In genomic region chr21:39430457-39430856, GRCh38 we compare ENCODE assay signal across 27 cellular contexts. TPM values are rescaled to one million over a fixed set of nuclear protein-coding genes. Genes with fewer than 3 reads are reported as not detected.
DNase-seq lines count a peak whose midpoint lies in the region; ATAC-seq, FAIRE-seq and TF ChIP-seq lines count a peak whose summit lies in the region.
"Had no signal": no experiment of that assay in that cellular context is flagged by ENCODE, and none has a peak within 500 bp of the region (broad histone marks: within the 10 kb centered on the region; RNA-seq: fewer than 3 reads in every experiment).

No MANE protein-coding gene starts in this region.

- H2BK15ac ChIP-seq in H1 (ENCODE audit: low read length) (no peak overlapping the region), neuronal stem cell (ENCODE audit: low read length) (no peak overlapping the region)

- no peaks in the 10 kb centered on the region for H3K9me3 ChIP-seq in GM23248 (ENCODE audit: low read depth)
- no peaks in the 10 kb centered on the region for H3K9me3 ChIP-seq in H1 (ENCODE audit: insufficient read depth in 2 of 2, low read depth in 1 of 2, low read length in 1 of 2)
- peaks cover 0 to 2% of the 10 kb centered on the region in 2 donors for H3K9me3 ChIP-seq in neuronal stem cell (replicated peaks in 1 of 2; ENCODE audit: control insufficient read depth in 2 of 2, insufficient read depth in 1 of 2, low read depth in 1 of 2, low read length in 2 of 2)
- H3K9me3 ChIP-seq in right cardiac atrium (ENCODE audit: control insufficient read depth, low read length) = no peaks in the 10 kb centered on the region
- H3K9me3 ChIP-seq: pancreas, upper lobe of left lung had no signal

- H4K8ac ChIP-seq in H1 (ENCODE audit: extremely low read depth, insufficient read depth, low read length) (no peak overlapping the region), neuronal stem cell (ENCODE audit: low read depth, low read length) (no peak overlapping the region)

- H4K20me1 ChIP-seq in GM23248 (ENCODE audit: insufficient read depth) (no peaks in the 10 kb centered on the region), H1 (replicated peaks in 1 of 2; ENCODE audit: control insufficient read depth in 1 of 2, insufficient read depth in 2 of 2, low read length in 2 of 2) (no peaks in the 10 kb centered on the region)

- H2BK120ac ChIP-seq in H1 (replicated peaks; ENCODE audit: low read depth, low read length) = no peak overlapping the region
- H2BK120ac ChIP-seq in neuronal stem cell (ENCODE audit: low read depth, low read length) = no peak overlapping the region

- DNase-seq in GM23248 = no peak
- DNase-seq in NCI-H69 (lab: John Stamatoyannopoulos, UW) = peak; percentile 31
- no peak for DNase-seq in H1 (ENCODE audit: low read depth in 1 of 2, low spot score in 2 of 2)
- DNase-seq in neuronal stem cell (ENCODE audit: low spot score) = no peak
- no peak for DNase-seq in DMS53 (lab: John Stamatoyannopoulos, UW)
- DNase-seq in DMS114 treated with DMSO at 0.1 percent for 48 hours (lab: John Stamatoyannopoulos, UW; ENCODE audit: unreplicated experiment) = no peak
- no peak for DNase-seq in UCSD-AML1 (lab: John Stamatoyannopoulos, UW; ENCODE audit: unreplicated experiment)
- no peak for DNase-seq in right cardiac atrium
- DNase-seq: activated CD4-positive, alpha-beta T cell treated with anti-CD3 and anti-CD28 coated beads for 48 hours; activated naive CD8-positive, alpha-beta T cell treated with anti-CD3 and anti-CD28 coated beads for 36 hours; effector CD8-positive, alpha-beta T cell; foreskin melanocyte; GDM1; hypothalamus; Karpas-422; kidney; naive B cell; NCI-H1694 treated with DMSO at 0.1 percent for 48 hours; NCI-H2171 treated with DMSO at 0.1 percent for 48 hours; NCI-H774; pancreas; PC-9; SIG-M5; upper lobe of left lung had no signal

- H2BK12ac ChIP-seq in H1 (ENCODE audit: low read depth, low read length) = no peak overlapping the region
- H2BK12ac ChIP-seq in neuronal stem cell (ENCODE audit: low read length) = no peak overlapping the region

- no peaks in the 10 kb centered on the region for H3K9me2 ChIP-seq in GM23248 (ENCODE audit: insufficient read depth)

- no peak overlapping the region for H2AK5ac ChIP-seq in H1 (ENCODE audit: low read depth, low read length)
- no peak overlapping the region for H2AK5ac ChIP-seq in neuronal stem cell (ENCODE audit: low read depth, low read length)

- H3K18ac ChIP-seq in H1 (ENCODE audit: extremely low read depth, low read length) (no peak overlapping the region), neuronal stem cell (ENCODE audit: low read length) (no peak overlapping the region)

- no peak overlapping the region for H3K56ac ChIP-seq in H1 (replicated peaks; ENCODE audit: insufficient read length, low read depth, low read length)

- H2BK20ac ChIP-seq in H1 (ENCODE audit: low read length) = peak overlapping the region; percentile 62; the same call in 1 of the 2 replicates

- H3K79me1 ChIP-seq in H1 (ENCODE audit: low read depth, low read length) (no peaks in the 10 kb centered on the region), neuronal stem cell (ENCODE audit: low read depth, low read length) (no peaks in the 10 kb centered on the region)

- H2BK5ac ChIP-seq in H1 (ENCODE audit: low read depth, low read length) = peak overlapping the region; percentile 26; the same call in 1 of the 2 replicates
- no peak overlapping the region for H2BK5ac ChIP-seq in neuronal stem cell (ENCODE audit: low read length)

- H3K79me2 ChIP-seq in GM23248 (ENCODE audit: insufficient read depth) (no peaks in the 10 kb centered on the region), H1 (ENCODE audit: control insufficient read depth in 1 of 2, insufficient read depth in 2 of 2, low read length in 2 of 2) (no peaks in the 10 kb centered on the region)

- H3K14ac ChIP-seq in H1 (ENCODE audit: insufficient read length) (no peak overlapping the region), neuronal stem cell (ENCODE audit: low read length) (no peak overlapping the region)

- no peaks in the 10 kb centered on the region for H3K36me3 ChIP-seq in GM23248 (ENCODE audit: low read depth)
- H3K36me3 ChIP-seq in H1 (ENCODE audit: control insufficient read depth in 2 of 4, insufficient read depth in 4 of 4, low read length in 3 of 4) = no peaks in the 10 kb centered on the region
- H3K36me3 ChIP-seq in neuronal stem cell (replicated peaks in 1 of 2; ENCODE audit: control insufficient read depth in 2 of 2, insufficient read depth in 2 of 2, low read length in 2 of 2) = no peaks in the 10 kb centered on the region
- H3K36me3 ChIP-seq: pancreas, upper lobe of left lung had no signal

- H3K4me3 ChIP-seq in GM23248 (no peak overlapping the region), H1 (ENCODE audit: extremely low read depth in 1 of 4, insufficient read depth in 2 of 4, low read depth in 3 of 4, low read length in 4 of 4) (no peak overlapping the region; a peak in 1 of 8 replicates), neuronal stem cell (ENCODE audit: low read length in 2 of 2) (no peak overlapping the region), right cardiac atrium (ENCODE audit: low read length) (no peak overlapping the region)
- H3K4me3 ChIP-seq: pancreas, PC-9, upper lobe of left lung had no signal

- in situ Hi-C loops in GM23248 (cut with MboI) = no loop called here

- no peak for TF ChIP-seq RAD21 in H1 (IDR thresholded peaks at IDR 0.05 in 1 of 2, conservative IDR thresholded peaks at IDR 0.05 in 1 of 2; ENCODE audit: low read depth in 2 of 2, low read length in 2 of 2)

- no peak for ATAC-seq in right cardiac atrium
- ATAC-seq: pancreas, sciatic nerve had no signal

- H3K4ac ChIP-seq in H1 (replicated peaks; ENCODE audit: insufficient read length, low read depth, low read length) (no peak overlapping the region), neuronal stem cell (ENCODE audit: low read length) (no peak overlapping the region)

- 0 out of 2 replicates have a peak overlapping the region, but pooled peaks have one; percentile 11 for H2AFZ ChIP-seq in GM23248
- no peak overlapping the region for H2AFZ ChIP-seq in H1 (ENCODE audit: low read length)
- peak overlapping the region; percentile 46 for H2AFZ ChIP-seq in neuronal stem cell (ENCODE audit: low read length)
- H2AFZ ChIP-seq: PC-9 had no signal

- WGBS in GM23248 (ENCODE audit: low coverage in 1 of 2, low lambda C conversion rate in 2 of 2, missing lambda C conversion rate in 2 of 2), 2 experiments = 66 to 69% methylated on average over 4 of the region's 4 CpGs
- WGBS in H1 (ENCODE audit: extremely low coverage in 1 of 2, insufficient coverage in 1 of 2, insufficient read length in 1 of 2, insufficient replicate concordance in 2 of 2, low coverage in 1 of 2, low lambda C conversion rate in 2 of 2, missing lambda C conversion rate in 1 of 2), 2 experiments = 51% methylated on average over 4 of the region's 4 CpGs; no CpG with 5 or more reads in 1 of the 2 experiments
- WGBS in neuronal stem cell (ENCODE audit: extremely low coverage in 2 of 2, insufficient read length in 2 of 2, insufficient replicate concordance in 1 of 2), 2 donors = no CpG with 5 or more reads among the region's 4 CpGs
- WGBS in right cardiac atrium = 47% methylated on average over 4 of the region's 4 CpGs

- TF ChIP-seq POLR2A in H1 (IDR thresholded peaks at IDR 0.05; ENCODE audit: control extremely low read depth in 1 of 2, low read depth in 2 of 2, low read length in 2 of 2) = no peak

- H4K91ac ChIP-seq in H1 (replicated peaks; ENCODE audit: insufficient read length, low read length) = no peak overlapping the region
- H4K91ac ChIP-seq in neuronal stem cell (ENCODE audit: low read depth, low read length, poor library complexity) = no peak overlapping the region

- H3K23ac ChIP-seq in H1 (ENCODE audit: insufficient read length) = no peak overlapping the region
- H3K23ac ChIP-seq in neuronal stem cell (ENCODE audit: low read depth, low read length, poor library complexity) = no peak overlapping the region

- H4K5ac ChIP-seq in H1 (ENCODE audit: insufficient read length, low read depth, low read length) = no peak overlapping the region

- H3K9ac ChIP-seq in GM23248 = no peak overlapping the region
- no peak overlapping the region for H3K9ac ChIP-seq in H1 (replicated peaks in 1 of 4; ENCODE audit: extremely low read depth in 1 of 4, low read depth in 3 of 4, low read length in 3 of 4)
- no peak overlapping the region for H3K9ac ChIP-seq in neuronal stem cell (ENCODE audit: low read depth, low read length, poor library complexity)

- intact Hi-C loops in right cardiac atrium (cut with DNase I) = no loop called here

- H3F3A ChIP-seq in GM23248 (ENCODE audit: insufficient read depth) = peaks cover 7% of the 10 kb centered on the region; the same call in 1 of the 2 replicates

- H3K23me2 ChIP-seq in H1 (ENCODE audit: low read depth, low read length) = no peaks in the 10 kb centered on the region; the same call in 1 of the 2 replicates

- CTCF ChIA-PET in H1 (lab: Charles Lee; ENCODE audit: partially characterized antibody) = interaction anchor here (0.7 to 5.5 kb wide), 5 partner anchors 9 to 558 kb away, joined by 3 to 54 read pairs (median 5); no protein-coding TSS in a partner anchor

- POLR2A ChIA-PET in H1 (lab: Charles Lee; ENCODE audit: partially characterized antibody) = interaction anchor here (0.8 to 1.7 kb wide), 5 partner anchors 9 to 247 kb away, joined by 3 to 6 read pairs (median 4); partner anchors contain the start of gene PSMG1

- H3K4me2 ChIP-seq in GM23248 (ENCODE audit: unreplicated experiment) (no peak overlapping the region), H1 (ENCODE audit: insufficient read depth in 1 of 2, low read depth in 2 of 2, low read length in 2 of 2) (peak overlapping the region in 1 of 2 experiments; percentile 9; a peak in 1 of 4 replicates), neuronal stem cell (ENCODE audit: insufficient read depth, low read length, poor library complexity, severe bottlenecking) (no peak overlapping the region)
- H3K4me2 ChIP-seq: PC-9 had no signal

- H3K27ac ChIP-seq in GM23248 (no peak overlapping the region), H1 (ENCODE audit: low read depth, low read length) (no peak overlapping the region), neuronal stem cell (replicated peaks; ENCODE audit: low read length) (no peak overlapping the region), right cardiac atrium (ENCODE audit: low read length) (no peak overlapping the region)
- H3K27ac ChIP-seq: C4-2B, pancreas, PC-9, upper lobe of left lung had no signal

- H3K4me1 ChIP-seq in GM23248 (ENCODE audit: insufficient read depth) (no peaks in the 10 kb centered on the region), H1 (replicated peaks in 1 of 4; ENCODE audit: control insufficient read depth in 3 of 4, insufficient read depth in 4 of 4, low read length in 3 of 4) (peaks cover 0 to 10% (median 5%) of the 10 kb centered on the region in 4 experiments; a peak in 4 of 7 replicates), neuronal stem cell (ENCODE audit: control insufficient read depth in 2 of 2, insufficient read depth in 1 of 2, low read depth in 1 of 2, low read length in 2 of 2) (peaks cover 6 to 10% of the 10 kb centered on the region in 2 donors), right cardiac atrium (ENCODE audit: control insufficient read depth, insufficient read depth, low read length) (no peaks in the 10 kb centered on the region)
- H3K4me1 ChIP-seq: pancreas, upper lobe of left lung had no signal

- TF ChIP-seq CTCF in H1 (IDR thresholded peaks at IDR 0.05; ENCODE audit: control extremely low read depth in 1 of 3, insufficient read depth in 1 of 3, low read depth in 1 of 3, low read length in 3 of 3) = no peak

- no peaks in the 10 kb centered on the region for H3K27me3 ChIP-seq in GM23248 (replicated peaks; ENCODE audit: insufficient read depth)
- H3K27me3 ChIP-seq in H1 (replicated peaks in 1 of 4; ENCODE audit: control insufficient read depth in 3 of 4, extremely low read depth in 1 of 4, insufficient read depth in 3 of 4, low read length in 3 of 4) = no peaks in the 10 kb centered on the region; a peak in 1 of 7 replicates
- no peaks in the 10 kb centered on the region for H3K27me3 ChIP-seq in neuronal stem cell (ENCODE audit: control insufficient read depth in 3 of 3, insufficient read depth in 3 of 3, low read depth in 1 of 3, low read length in 3 of 3)
- no peaks in the 10 kb centered on the region for H3K27me3 ChIP-seq in right cardiac atrium (ENCODE audit: control insufficient read depth, insufficient read depth)
- H3K27me3 ChIP-seq: pancreas, upper lobe of left lung had no signal

- peak; percentile 50 for FAIRE-seq in H1 (lab: Jason Lieb, UNC)
- FAIRE-seq: astrocyte, kidney, pancreas had no signal

- no peak for TF ChIP-seq EP300 in H1 (IDR thresholded peaks at IDR 0.05; ENCODE audit: borderline replicate concordance in 1 of 2, low read depth in 2 of 2, low read length in 2 of 2)

RNA-seq across cellular contexts. Expression of gene LCA5L, which starts 15.1 kb away (rescaled TPM):
- 1.1 TPM in 2 replicates for total RNA-seq in GM23248 (2014; rRNA removed; shearing (Covaris generic))
- 2.4 and 3.0 TPM in 2 replicates for polyA plus RNA-seq in GM23248 (2016; fragmentation: Nextera tagmentation; extraction: Ambion mirVana)
- 0.57 and 0.84 TPM in 2 replicates for total RNA-seq in H1 (2021; fragmentation: NEBNext Ultra II Directional; extraction: Animal tissue kit (Norgen Biotek cat#: 25700))
- polyA plus RNA-seq in H1 (2011; rRNA removed) = 0.11 and 0.20 TPM in 2 replicates
- polyA plus RNA-seq in H1 (2011; cell fraction: cytosol; rRNA removed) = 0.26 TPM
- polyA plus RNA-seq in H1 (2011; cell fraction: nucleus; rRNA removed) = 0.37 TPM
- 0.17 to 0.66 TPM (median 0.45 TPM) in 4 replicates for polyA plus RNA-seq in H1 (2012, experiment 1 of 2)
- not detected for polyA plus RNA-seq in H1 (2012, experiment 2 of 2)
- 0.65 TPM for polyA plus RNA-seq in H1 (2013, experiment 1 of 2)
- 0.61 TPM for polyA plus RNA-seq in H1 (2013, experiment 2 of 2)
- polyA minus RNA-seq in H1 (2011; rRNA and poly(A)+ RNA removed) = 0.24 and 0.38 TPM in 2 replicates
- polyA minus RNA-seq in H1 (2011; cell fraction: cytosol; rRNA and poly(A)+ RNA removed) = not detected
- not detected for polyA minus RNA-seq in H1 (2011; cell fraction: nucleus; rRNA and poly(A)+ RNA removed)
- 1.1 TPM for polyA plus RNA-seq in neuronal stem cell (2013, experiment 1 of 2)
- 1.1 TPM for polyA plus RNA-seq in neuronal stem cell (2013, experiment 2 of 2)
- 1 to 10 TPM in 3 of 4 donors, under 1 TPM in 1; 0.59 to 1.3 (median 1.2) TPM for total RNA-seq in right cardiac atrium
- polyA plus RNA-seq in right cardiac atrium = 0.50 TPM

RNA-seq across cellular contexts. Expression of gene SH3BGR, which starts 21.3 kb away (rescaled TPM):
- total RNA-seq in GM23248 (2014; rRNA removed; shearing (Covaris generic)) = 0.76 and 4.4 TPM in 2 replicates
- polyA plus RNA-seq in GM23248 (2016; fragmentation: Nextera tagmentation; extraction: Ambion mirVana) = 5.0 and 5.7 TPM in 2 replicates
- 5.5 and 5.9 TPM in 2 replicates for total RNA-seq in H1 (2021; fragmentation: NEBNext Ultra II Directional; extraction: Animal tissue kit (Norgen Biotek cat#: 25700))
- 2.1 and 8.2 TPM in 2 replicates for polyA plus RNA-seq in H1 (2011; rRNA removed)
- polyA plus RNA-seq in H1 (2011; cell fraction: cytosol; rRNA removed) = 1.4 TPM
- polyA plus RNA-seq in H1 (2011; cell fraction: nucleus; rRNA removed) = 0.71 TPM
- 2.8 to 3.3 TPM (median 3.1 TPM) in 4 replicates for polyA plus RNA-seq in H1 (2012, experiment 1 of 2)
- 1.2 TPM for polyA plus RNA-seq in H1 (2012, experiment 2 of 2)
- polyA plus RNA-seq in H1 (2013, experiment 1 of 2) = 10.1 TPM
- 9.7 TPM for polyA plus RNA-seq in H1 (2013, experiment 2 of 2)
- polyA minus RNA-seq in H1 (2011; rRNA and poly(A)+ RNA removed) = 1.3 and 1.9 TPM in 2 replicates
- not detected for polyA minus RNA-seq in H1 (2011; cell fraction: cytosol; rRNA and poly(A)+ RNA removed)
- polyA minus RNA-seq in H1 (2011; cell fraction: nucleus; rRNA and poly(A)+ RNA removed) = 1.00 TPM
- polyA plus RNA-seq in neuronal stem cell (2013, experiment 1 of 2) = 18.4 TPM
- polyA plus RNA-seq in neuronal stem cell (2013, experiment 2 of 2) = 19.3 TPM
- 10 to 100 TPM; 89.1 to 95.8 (median 93.5) TPM for total RNA-seq in right cardiac atrium
- 119 TPM for polyA plus RNA-seq in right cardiac atrium

Comparison
In these comparisons a context has a peak if more than half of its experiments do, and no peak if none do; other contexts are left out.
1. RNA of gene SH3BGR, which starts 21.3 kb away (total RNA-seq): 89.1 to 95.8 TPM in right cardiac atrium; 5.5 to 5.9 TPM in H1 and 0.76 to 4.4 TPM in GM23248; every median in the first group is over 10 times any median in the second.